Comparison of ENCODE assay signal across 8 cellular contexts in genomic region chr12:67068204-67068731, GRCh38.
DNase-seq lines count a peak whose midpoint lies in the region; ATAC-seq, FAIRE-seq and TF ChIP-seq lines count a peak whose summit lies in the region.

No MANE protein-coding gene starts in this region.

- H3K36me3 Mint-ChIP-seq in Calu3 (ENCODE audit: insufficient read depth, unreplicated experiment) = peaks cover 30% of the 10 kb centered on the region

- H3K36me3 ChIP-seq in ascending aorta (no peaks in the 10 kb centered on the region), suprapubic skin (no peaks in the 10 kb centered on the region)

- H3K27ac Mint-ChIP-seq in Calu3 (ENCODE audit: unreplicated experiment) = peak overlapping the region; percentile 69

- H3K4me3 ChIP-seq in ascending aorta = peak overlapping the region; percentile 62 to 89
- peak overlapping the region; percentile 65 for H3K4me3 ChIP-seq in suprapubic skin

- no peak for TF ChIP-seq EP300 in suprapubic skin (IDR thresholded peaks at IDR 0.05)

- no TSS peak for BruUV-seq in Calu3 (replicated peaks; lab: Mats Ljungman, UMichigan)

- H3K4me1 ChIP-seq in ascending aorta (peaks cover 0 to 2% of the 10 kb centered on the region in 2 donors), suprapubic skin (peaks cover 23% of the 10 kb centered on the region)

- TF ChIP-seq CTCF in Calu3 (IDR thresholded peaks at IDR 0.05; ENCODE audit: unreplicated experiment) (no peak), ascending aorta (IDR thresholded peaks at IDR 0.05) (no peak), suprapubic skin (IDR thresholded peaks at IDR 0.05) (no peak)

- intact Hi-C loops in Calu3 (cut with micrococcal nuclease; ENCODE audit: unreplicated experiment) = loop anchor here (5.0 kb wide), 1 partner anchor 41 kb away; no protein-coding TSS in a partner anchor
- intact Hi-C loops in ascending aorta (cut with DNase I) = no loop called here

- FAIRE-seq in GM12892 (lab: Jason Lieb, UNC) = no peak

- H3K27me3 Mint-ChIP-seq in Calu3 (ENCODE audit: unreplicated experiment) = no peaks in the 10 kb centered on the region

- peaks cover 11% of the 10 kb centered on the region for H3K4me1 Mint-ChIP-seq in Calu3 (ENCODE audit: low read depth, unreplicated experiment)

- DNase-seq in Calu3 = peak; percentile 41
- DNase-seq in NCI-H1105 (lab: John Stamatoyannopoulos, UW) = peak; percentile 13
- no peak for DNase-seq in ascending aorta (ENCODE audit: low spot score in 2 of 2)
- DNase-seq in kidney glomerular epithelial cell (lab: John Stamatoyannopoulos, UW) = peak; percentile 42
- no peak for DNase-seq in suprapubic skin (ENCODE audit: low spot score in 2 of 2)
- no peak for DNase-seq in GM12892 (ENCODE audit: insufficient read length)
- DNase-seq in T-helper 9 cell = no peak

- H3K27me3 ChIP-seq in ascending aorta (no peaks in the 10 kb centered on the region), suprapubic skin (peaks cover 11% of the 10 kb centered on the region)

- H3K27ac ChIP-seq in ascending aorta (no peak overlapping the region), suprapubic skin (peak overlapping the region; percentile 89)

- WGBS in suprapubic skin = 5% methylated on average over 17 of the region's 20 CpGs

- CTCF ChIA-PET in Calu3 (lab: Charles Lee) = interaction anchor here (0.5 to 0.9 kb wide), 4 partner anchors 26 to 586 kb away, joined by 3 to 6 read pairs (median 4); no protein-coding TSS in a partner anchor

- H3K9me3 ChIP-seq in ascending aorta (no peaks in the 10 kb centered on the region), suprapubic skin (no peaks in the 10 kb centered on the region)

- peak overlapping the region; percentile 83 for H3K4me3 Mint-ChIP-seq in Calu3 (ENCODE audit: low read depth, unreplicated experiment)

- ATAC-seq in GM19467 (IDR thresholded peaks at IDR 0.05; ENCODE audit: unreplicated experiment) = no peak

- H3K9me3 Mint-ChIP-seq in Calu3 (ENCODE audit: low read depth, unreplicated experiment) = no peaks in the 10 kb centered on the region

- TF ChIP-seq POLR2A in suprapubic skin (IDR thresholded peaks at IDR 0.05) = no peak
- TF ChIP-seq POLR2A in GM12892 (IDR thresholded peaks at IDR 0.05; ENCODE audit: low read depth, low read length) = no peak

Comparison
In these comparisons a context has a peak if more than half of its experiments do, and no peak if none do; other contexts are left out.
1. DNase-seq: peak in Calu3 (single experiment), NCI-H1105 (single experiment) and kidney glomerular epithelial cell (single experiment); none in ascending aorta (0 of 2), suprapubic skin (0 of 2), GM12892 (single experiment) and T-helper 9 cell (single experiment).